In genomic region chr11:110795124-110795624, GRCh38 we compare ENCODE assay signal across 1 cellular context.
TF ChIP-seq lines count a peak whose summit lies in the region.

No MANE protein-coding gene starts in this region.

TF ChIP-seq in HepG2, 621 proteins besides CTCF, POLR2A, EP300 and RAD21 (continued from another document):
- TF ChIP-seq AKNA (CRISPR knock-in tag; IDR thresholded peaks at IDR 0.05; ENCODE audit: borderline replicate concordance) (no peak), TERF1 (CRISPR knock-in tag; IDR thresholded peaks at IDR 0.05) (no peak), CAMTA2 (CRISPR knock-in tag; IDR thresholded peaks at IDR 0.05; ENCODE audit: borderline replicate concordance) (no peak), ZBTB14 (CRISPR knock-in tag; IDR thresholded peaks at IDR 0.05) (no peak), ZNF670 (CRISPR knock-in tag; IDR thresholded peaks at IDR 0.05; ENCODE audit: borderline replicate concordance) (no peak)
TF ChIP-seq in HepG2: peak in this region for 0.
